Comparison of ENCODE assay signal across 1 cellular context in the genomic region with DNA sequence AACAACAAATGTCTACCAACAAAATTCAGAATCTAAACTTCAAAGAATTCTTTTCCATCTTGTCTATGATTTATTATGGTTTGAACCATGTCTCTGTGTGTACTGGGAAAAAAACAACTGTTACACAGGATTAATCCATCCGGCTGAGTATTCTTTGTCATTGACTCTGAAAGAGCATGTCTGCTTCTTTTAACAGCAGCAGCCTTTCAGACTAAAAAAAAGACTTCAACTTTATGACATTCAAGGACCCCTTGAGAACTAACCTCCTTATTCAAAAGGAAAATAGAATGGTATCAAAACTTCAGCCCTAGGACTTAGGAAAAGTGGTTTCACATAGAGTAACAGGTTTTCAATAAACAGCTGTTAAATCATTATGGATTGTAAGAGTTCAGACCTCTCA.
TF ChIP-seq lines count a peak whose summit lies in the region.

No MANE protein-coding gene starts in this region.

TF ChIP-seq in GM23338, 12 proteins besides CTCF, POLR2A, EP300 and RAD21 (continued from another document):
- TF ChIP-seq JUNB (IDR thresholded peaks at IDR 0.05; ENCODE audit: unreplicated experiment) = no peak
- no peak for TF ChIP-seq STAT1 (IDR thresholded peaks at IDR 0.05; ENCODE audit: unreplicated experiment)
- no peak for TF ChIP-seq CREB1 (CRISPR knock-in tag; IDR thresholded peaks at IDR 0.05; ENCODE audit: low read depth)
- TF ChIP-seq EZH2phosphoT487 (IDR thresholded peaks at IDR 0.05; ENCODE audit: unreplicated experiment) = no peak
- TF ChIP-seq, protein P1, sequence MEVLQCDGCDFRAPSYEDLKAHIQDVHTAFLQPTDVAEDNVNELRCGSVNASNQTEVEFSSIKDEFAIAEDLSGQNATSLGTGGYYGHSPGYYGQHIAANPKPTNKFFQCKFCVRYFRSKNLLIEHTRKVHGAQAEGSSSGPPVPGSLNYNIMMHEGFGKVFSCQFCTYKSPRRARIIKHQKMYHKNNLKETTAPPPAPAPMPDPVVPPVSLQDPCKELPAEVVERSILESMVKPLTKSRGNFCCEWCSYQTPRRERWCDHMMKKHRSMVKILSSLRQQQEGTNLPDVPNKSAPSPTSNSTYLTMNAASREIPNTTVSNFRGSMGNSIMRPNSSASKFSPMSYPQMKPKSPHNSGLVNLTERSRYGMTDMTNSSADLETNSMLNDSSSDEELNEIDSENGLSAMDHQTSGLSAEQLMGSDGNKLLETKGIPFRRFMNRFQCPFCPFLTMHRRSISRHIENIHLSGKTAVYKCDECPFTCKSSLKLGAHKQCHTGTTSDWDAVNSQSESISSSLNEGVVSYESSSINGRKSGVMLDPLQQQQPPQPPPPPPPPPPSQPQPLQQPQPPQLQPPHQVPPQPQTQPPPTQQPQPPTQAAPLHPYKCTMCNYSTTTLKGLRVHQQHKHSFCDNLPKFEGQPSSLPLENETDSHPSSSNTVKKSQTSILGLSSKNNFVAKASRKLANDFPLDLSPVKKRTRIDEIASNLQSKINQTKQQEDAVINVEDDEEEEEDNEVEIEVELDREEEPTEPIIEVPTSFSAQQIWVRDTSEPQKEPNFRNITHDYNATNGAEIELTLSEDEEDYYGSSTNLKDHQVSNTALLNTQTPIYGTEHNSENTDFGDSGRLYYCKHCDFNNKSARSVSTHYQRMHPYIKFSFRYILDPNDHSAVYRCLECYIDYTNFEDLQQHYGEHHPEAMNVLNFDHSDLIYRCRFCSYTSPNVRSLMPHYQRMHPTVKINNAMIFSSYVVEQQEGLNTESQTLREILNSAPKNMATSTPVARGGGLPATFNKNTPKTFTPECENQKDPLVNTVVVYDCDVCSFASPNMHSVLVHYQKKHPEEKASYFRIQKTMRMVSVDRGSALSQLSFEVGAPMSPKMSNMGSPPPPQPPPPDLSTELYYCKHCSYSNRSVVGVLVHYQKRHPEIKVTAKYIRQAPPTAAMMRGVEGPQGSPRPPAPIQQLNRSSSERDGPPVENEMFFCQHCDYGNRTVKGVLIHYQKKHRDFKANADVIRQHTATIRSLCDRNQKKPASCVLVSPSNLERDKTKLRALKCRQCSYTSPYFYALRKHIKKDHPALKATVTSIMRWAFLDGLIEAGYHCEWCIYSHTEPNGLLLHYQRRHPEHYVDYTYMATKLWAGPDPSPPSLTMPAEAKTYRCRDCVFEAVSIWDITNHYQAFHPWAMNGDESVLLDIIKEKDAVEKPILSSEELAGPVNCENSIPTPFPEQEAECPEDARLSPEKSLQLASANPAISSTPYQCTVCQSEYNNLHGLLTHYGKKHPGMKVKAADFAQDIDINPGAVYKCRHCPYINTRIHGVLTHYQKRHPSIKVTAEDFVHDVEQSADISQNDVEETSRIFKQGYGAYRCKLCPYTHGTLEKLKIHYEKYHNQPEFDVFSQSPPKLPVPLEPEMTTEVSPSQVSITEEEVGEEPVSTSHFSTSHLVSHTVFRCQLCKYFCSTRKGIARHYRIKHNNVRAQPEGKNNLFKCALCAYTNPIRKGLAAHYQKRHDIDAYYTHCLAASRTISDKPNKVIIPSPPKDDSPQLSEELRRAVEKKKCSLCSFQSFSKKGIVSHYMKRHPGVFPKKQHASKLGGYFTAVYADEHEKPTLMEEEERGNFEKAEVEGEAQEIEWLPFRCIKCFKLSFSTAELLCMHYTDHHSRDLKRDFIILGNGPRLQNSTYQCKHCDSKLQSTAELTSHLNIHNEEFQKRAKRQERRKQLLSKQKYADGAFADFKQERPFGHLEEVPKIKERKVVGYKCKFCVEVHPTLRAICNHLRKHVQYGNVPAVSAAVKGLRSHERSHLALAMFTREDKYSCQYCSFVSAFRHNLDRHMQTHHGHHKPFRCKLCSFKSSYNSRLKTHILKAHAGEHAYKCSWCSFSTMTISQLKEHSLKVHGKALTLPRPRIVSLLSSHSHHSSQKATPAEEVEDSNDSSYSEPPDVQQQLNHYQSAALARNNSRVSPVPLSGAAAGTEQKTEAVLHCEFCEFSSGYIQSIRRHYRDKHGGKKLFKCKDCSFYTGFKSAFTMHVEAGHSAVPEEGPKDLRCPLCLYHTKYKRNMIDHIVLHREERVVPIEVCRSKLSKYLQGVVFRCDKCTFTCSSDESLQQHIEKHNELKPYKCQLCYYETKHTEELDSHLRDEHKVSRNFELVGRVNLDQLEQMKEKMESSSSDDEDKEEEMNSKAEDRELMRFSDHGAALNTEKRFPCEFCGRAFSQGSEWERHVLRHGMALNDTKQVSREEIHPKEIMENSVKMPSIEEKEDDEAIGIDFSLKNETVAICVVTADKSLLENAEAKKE (CRISPR knock-in tag; IDR thresholded peaks at IDR 0.05) = no peak
- no peak for TF ChIP-seq EZH2 (IDR thresholded peaks at IDR 0.05; ENCODE audit: low read depth, unreplicated experiment)
TF ChIP-seq in GM23338: peak in this region for 0.
